In genomic region chr4:55001538-55001937, GRCh38 we compare ENCODE assay signal across 18 cellular contexts.
DNase-seq lines count a peak whose midpoint lies in the region; ATAC-seq, FAIRE-seq and TF ChIP-seq lines count a peak whose summit lies in the region.
"Had no signal": no experiment of that assay in that cellular context is flagged by ENCODE, and none has a peak within 500 bp of the region (broad histone marks: within the 10 kb centered on the region; RNA-seq: fewer than 3 reads in every experiment).

No MANE protein-coding gene starts in this region.

- no peak overlapping the region for H2AFZ ChIP-seq in MM.1S (ENCODE audit: low read length)
- no peak overlapping the region for H2AFZ ChIP-seq in PC-3 (ENCODE audit: low read length)

- DNase-seq in MM.1S = peak; percentile 31
- peak; percentile 18 for DNase-seq in PC-3
- DNase-seq in bronchial epithelial cell (ENCODE audit: low read depth) = peak; percentile 22
- DNase-seq in left lung = no peak
- DNase-seq in DMS114 treated with DMSO at 0.1 percent for 48 hours (lab: John Stamatoyannopoulos, UW; ENCODE audit: unreplicated experiment) = no peak
- DNase-seq in right cardiac atrium = no peak
- DNase-seq in CD1c-positive myeloid dendritic cell (ENCODE audit: extremely low spot score) = no peak
- DNase-seq: BE2C; C1 segment of cervical spinal cord; Caco-2; CD4-positive, alpha-beta T cell; DMS153; DMS79; GF-D8; H9 had no signal

- H4K20me1 ChIP-seq in MM.1S (ENCODE audit: insufficient read depth, low read length) = no peaks in the 10 kb centered on the region
- H4K20me1 ChIP-seq in PC-3 (ENCODE audit: low read length) = no peaks in the 10 kb centered on the region

- H3K9ac ChIP-seq in MM.1S (ENCODE audit: low read length) (no peak overlapping the region), PC-3 (ENCODE audit: low read length) (no peak overlapping the region)

- ATAC-seq in PC-3 (no peak), left lung (peak; percentile 50), right cardiac atrium (no peak), GM18517 (IDR thresholded peaks at IDR 0.05; ENCODE audit: unreplicated experiment) (no peak)

- no peaks in the 10 kb centered on the region for H3K79me2 ChIP-seq in MM.1S (ENCODE audit: low read length)
- H3K79me2 ChIP-seq in PC-3 (ENCODE audit: low read length) = no peaks in the 10 kb centered on the region

- H3K4me1 ChIP-seq in MM.1S (ENCODE audit: low read length) (0 out of 2 replicates have a peak, but pooled peaks cover 5% of the 10 kb centered on the region), PC-3 (ENCODE audit: insufficient read depth, low read length) (peaks cover 7% of the 10 kb centered on the region; the same call in 1 of the 2 replicates), left lung (no peaks in the 10 kb centered on the region), right cardiac atrium (ENCODE audit: control insufficient read depth, insufficient read depth, low read length) (peaks cover 6% of the 10 kb centered on the region)
- H3K4me1 ChIP-seq: BE2C, Caco-2 had no signal

- no TSS peak for BruUV-seq in PC-3 (replicated peaks; lab: Mats Ljungman, UMichigan)

- no peak overlapping the region for H3K27ac ChIP-seq in MM.1S (ENCODE audit: low read length)
- no peak overlapping the region for H3K27ac ChIP-seq in PC-3 (ENCODE audit: low read length)
- H3K27ac ChIP-seq in left lung = no peak overlapping the region
- H3K27ac ChIP-seq in right cardiac atrium (ENCODE audit: low read length) = no peak overlapping the region

- TF ChIP-seq CTCF in MM.1S (IDR thresholded peaks at IDR 0.05; ENCODE audit: low read length) (no peak), PC-3 (conservative IDR thresholded peaks at IDR 0.05; ENCODE audit: low read depth, low read length) (no peak), bronchial epithelial cell (IDR thresholded peaks at IDR 0.05; ENCODE audit: insufficient read depth, low read length, severe bottlenecking) (no peak), left lung (IDR thresholded peaks at IDR 0.05) (no peak)

- H3K27me3 ChIP-seq in MM.1S (replicated peaks; ENCODE audit: insufficient read depth, low read length) = no peaks in the 10 kb centered on the region
- H3K27me3 ChIP-seq in PC-3 (ENCODE audit: low read length) = no peaks in the 10 kb centered on the region
- no peaks in the 10 kb centered on the region for H3K27me3 ChIP-seq in bronchial epithelial cell (ENCODE audit: control insufficient read depth, insufficient read depth, low read length)
- H3K27me3 ChIP-seq in left lung = no peaks in the 10 kb centered on the region
- H3K27me3 ChIP-seq in right cardiac atrium (ENCODE audit: control insufficient read depth, insufficient read depth) = no peaks in the 10 kb centered on the region
- H3K27me3 ChIP-seq: BE2C had no signal

- WGBS in right cardiac atrium = 74% methylated on average over 1 of the region's 1 CpG

- no peaks in the 10 kb centered on the region for H3F3A ChIP-seq in MM.1S (ENCODE audit: insufficient read depth, low read length)
- H3F3A ChIP-seq in PC-3 (ENCODE audit: low read length, unreplicated experiment) = no peaks in the 10 kb centered on the region

- H3K9me2 ChIP-seq in MM.1S (replicated peaks; ENCODE audit: insufficient read depth, low read length) (no peaks in the 10 kb centered on the region), PC-3 (replicated peaks; ENCODE audit: low read length) (no peaks in the 10 kb centered on the region)

- no peak for FAIRE-seq in bronchial epithelial cell (lab: Jason Lieb, UNC)
- FAIRE-seq: D721Med, H1 had no signal

- POLR2A ChIA-PET in PC-3 (lab: Charles Lee; ENCODE audit: unreplicated experiment) = no interaction called here

- no peaks in the 10 kb centered on the region for H3K9me3 ChIP-seq in MM.1S (replicated peaks; ENCODE audit: insufficient read depth, low read length)
- no peaks in the 10 kb centered on the region for H3K9me3 ChIP-seq in PC-3 (ENCODE audit: low read length)
- no peaks in the 10 kb centered on the region for H3K9me3 ChIP-seq in left lung
- H3K9me3 ChIP-seq in right cardiac atrium (ENCODE audit: control insufficient read depth, low read length) = no peaks in the 10 kb centered on the region
- H3K9me3 ChIP-seq: BE2C, Caco-2 had no signal

- intact Hi-C loops in PC-3 (cut with micrococcal nuclease) = no loop called here
- intact Hi-C loops in left lung (cut with DNase I) = no loop called here
- intact Hi-C loops in right cardiac atrium (cut with DNase I) = loop anchor here in 2 of 4 donors (10.0 kb wide), 2 partner anchors 113 to 323 kb away; no protein-coding TSS in a partner anchor

- CTCF ChIA-PET in PC-3 (lab: Charles Lee) = no interaction called here

- H3K36me3 ChIP-seq in MM.1S (replicated peaks; ENCODE audit: insufficient read depth, low read length) (no peaks in the 10 kb centered on the region), PC-3 (ENCODE audit: low read depth, low read length) (no peaks in the 10 kb centered on the region), bronchial epithelial cell (ENCODE audit: control insufficient read depth, insufficient read depth, low read length) (no peaks in the 10 kb centered on the region), left lung (no peaks in the 10 kb centered on the region)
- H3K36me3 ChIP-seq: BE2C had no signal

- H3K4me2 ChIP-seq in MM.1S (ENCODE audit: low read depth, low read length) (no peak overlapping the region), PC-3 (ENCODE audit: low read length) (no peak overlapping the region)

- H3K4me3 ChIP-seq in MM.1S (ENCODE audit: low read length) (no peak overlapping the region), PC-3 (ENCODE audit: low read length) (no peak overlapping the region), bronchial epithelial cell (ENCODE audit: low read depth, low read length) (no peak overlapping the region), left lung (no peak overlapping the region), right cardiac atrium (ENCODE audit: low read length) (no peak overlapping the region)

Comparison
In these comparisons a context has a peak if more than half of its experiments do, and no peak if none do; other contexts are left out.
1. DNase-seq: peak in MM.1S (single experiment), PC-3 (single experiment) and bronchial epithelial cell (single experiment); none in left lung (0 of 2), DMS114 treated with DMSO at 0.1 percent for 48 hours (single experiment), right cardiac atrium (0 of 3) and CD1c-positive myeloid dendritic cell (single experiment).